ENCODE assay signal across 11 cellular contexts in genomic region chr5:126965061-126965475, GRCh38.
DNase-seq lines count a peak whose midpoint lies in the region; ATAC-seq and TF ChIP-seq lines count a peak whose summit lies in the region.
"Had no signal": no experiment of that assay in that cellular context is flagged by ENCODE, and none has a peak within 500 bp of the region (broad histone marks: within the 10 kb centered on the region; RNA-seq: fewer than 3 reads in every experiment).

No MANE protein-coding gene starts in this region.

- peaks cover 0 to 12% (median 0%) of the 10 kb centered on the region in 11 experiments; a peak in 4 of 22 replicates for H3K36me3 ChIP-seq in BLaER1 treated with 17β-estradiol and CSF1 and Interleukin-3, amounts not matched to agents 10 nM and 100 nM

- H3K9me3 ChIP-seq in BLaER1 treated with 17β-estradiol and CSF1 and Interleukin-3, amounts not matched to agents 10 nM and 100 nM (replicated peaks in 1 of 11): peaks cover 0 to 19% (median 16%) of the 10 kb centered on the region in 11 experiments; a peak in 13 of 22 replicates
- no peaks in the 10 kb centered on the region for H3K9me3 ChIP-seq in CD4-positive, alpha-beta T cell (ENCODE audit: control insufficient read depth, low read length)

- ATAC-seq in GM21737 (IDR thresholded peaks at IDR 0.05; ENCODE audit: unreplicated experiment): peak; percentile 35
- no peak for ATAC-seq in CD4-positive, alpha-beta T cell (ENCODE audit: poor library complexity)
- ATAC-seq in GM21515 (IDR thresholded peaks at IDR 0.05; ENCODE audit: unreplicated experiment): no peak
- no peak for ATAC-seq in Right ventricle myocardium superior (ENCODE audit: poor library complexity)

- H3K4me2 ChIP-seq in BLaER1 treated with 17β-estradiol and CSF1 and Interleukin-3, amounts not matched to agents 10 nM and 100 nM: peak overlapping the region in 9 of 11 experiments; percentile 21 to 65 (median 38); a peak in 17 of 22 replicates

- TF ChIP-seq CTCF in NB4 (IDR thresholded peaks at IDR 0.05; ENCODE audit: low read depth, low read length): no peak
- no peak for TF ChIP-seq CTCF in fibroblast of the aortic adventitia (IDR thresholded peaks at IDR 0.05; ENCODE audit: insufficient read depth, low read length)
- no peak for TF ChIP-seq CTCF in CD4-positive, alpha-beta T cell (IDR thresholded peaks at IDR 0.05)

- no peak for TF ChIP-seq POLR2A in NB4 (IDR thresholded peaks at IDR 0.05; ENCODE audit: extremely low read depth, insufficient read length)

- CTCF ChIA-PET in CD4-positive, alpha-beta T cell (lab: Charles Lee): interaction anchor here (0.6 kb wide), 1 partner anchor 456 kb away, joined by 3 read pairs; no protein-coding TSS in a partner anchor

- H3K27ac ChIP-seq in BLaER1 treated with 17β-estradiol and CSF1 and Interleukin-3, amounts not matched to agents 10 nM and 100 nM: peak overlapping the region in 7 of 11 experiments; percentile 1 to 36 (median 17); a peak in 7 of 22 replicates
- no peak overlapping the region for H3K27ac ChIP-seq in CD4-positive, alpha-beta T cell (ENCODE audit: low read depth, low read length)

- H3K4me1 Mint-ChIP-seq in CD4-positive, alpha-beta T cell (ENCODE audit: low read depth): peaks cover 4% of the 10 kb centered on the region

- no peaks in the 10 kb centered on the region for H3K9me3 Mint-ChIP-seq in CD4-positive, alpha-beta T cell

- no peaks in the 10 kb centered on the region for H3K36me3 Mint-ChIP-seq in CD4-positive, alpha-beta T cell (ENCODE audit: low read depth)

- no peaks in the 10 kb centered on the region for H3K27me3 ChIP-seq in BLaER1 treated with 17β-estradiol and CSF1 and Interleukin-3, amounts not matched to agents 10 nM and 100 nM
- H3K27me3 ChIP-seq in CD4-positive, alpha-beta T cell (ENCODE audit: control insufficient read depth, insufficient read depth, low read length): no peaks in the 10 kb centered on the region

- H3K9ac ChIP-seq in BLaER1 treated with 17β-estradiol and CSF1 and Interleukin-3, amounts not matched to agents 10 nM and 100 nM: no peak overlapping the region

- POLR2A ChIA-PET in CD4-positive, alpha-beta T cell (lab: Charles Lee): no interaction called here

- H3K27ac Mint-ChIP-seq in CD4-positive, alpha-beta T cell: no peak overlapping the region

- intact Hi-C loops in CD4-positive, alpha-beta T cell (cut with DNase I, micrococcal nuclease): loop anchor here in 1 of 2 experiments (10.0 kb wide), 1 partner anchor 350 kb away; no protein-coding TSS in a partner anchor
- intact Hi-C loops in Right ventricle myocardium superior (cut with DNase I): no loop called here

- no peaks in the 10 kb centered on the region for H4K20me1 ChIP-seq in BLaER1 treated with 17β-estradiol and CSF1 and Interleukin-3, amounts not matched to agents 10 nM and 100 nM

- H3K4me3 Mint-ChIP-seq in CD4-positive, alpha-beta T cell: no peak overlapping the region

- no peak overlapping the region for H3K4me3 ChIP-seq in BLaER1 treated with 17β-estradiol and CSF1 and Interleukin-3, amounts not matched to agents 10 nM and 100 nM
- H3K4me3 ChIP-seq in NB4 (ENCODE audit: low read depth, low read length): no peak overlapping the region
- H3K4me3 ChIP-seq in fibroblast of the aortic adventitia (ENCODE audit: low read depth, low read length): no peak overlapping the region

- no peaks in the 10 kb centered on the region for H3K27me3 Mint-ChIP-seq in CD4-positive, alpha-beta T cell

- H3K4me1 ChIP-seq in BLaER1 treated with 17β-estradiol and CSF1 and Interleukin-3, amounts not matched to agents 10 nM and 100 nM: peaks cover 31 to 76% (median 62%) of the 10 kb centered on the region in 10 experiments

- DNase-seq in NB4 (ENCODE audit: low read depth): peak; percentile 50
- peak; percentile 97 for DNase-seq in fibroblast of the aortic adventitia (ENCODE audit: low read depth)
- DNase-seq in CD4-positive, alpha-beta T cell: no peak
- no peak for DNase-seq in Right ventricle myocardium superior
- no peak for DNase-seq in OCI-M2 (lab: John Stamatoyannopoulos, UW; ENCODE audit: unreplicated experiment)
- DNase-seq: hippocampal formation; NCI-H1092 treated with DMSO at 0.1 percent for 48 hours; stimulated activated CD4-positive, alpha-beta T cell treated with anti-CD3 and anti-CD28 coated beads, Interleukin-2, amount 100 ng/mL, for 48 hours had no signal

Comparison
In these comparisons a context has a peak if more than half of its experiments do, and no peak if none do; other contexts are left out.
1. DNase-seq: peak in NB4 (single experiment) and fibroblast of the aortic adventitia (single experiment); none in CD4-positive, alpha-beta T cell (0 of 10), Right ventricle myocardium superior (single experiment) and OCI-M2 (single experiment).